9 cellular contexts compared by ENCODE assay signal in the genomic region with DNA sequence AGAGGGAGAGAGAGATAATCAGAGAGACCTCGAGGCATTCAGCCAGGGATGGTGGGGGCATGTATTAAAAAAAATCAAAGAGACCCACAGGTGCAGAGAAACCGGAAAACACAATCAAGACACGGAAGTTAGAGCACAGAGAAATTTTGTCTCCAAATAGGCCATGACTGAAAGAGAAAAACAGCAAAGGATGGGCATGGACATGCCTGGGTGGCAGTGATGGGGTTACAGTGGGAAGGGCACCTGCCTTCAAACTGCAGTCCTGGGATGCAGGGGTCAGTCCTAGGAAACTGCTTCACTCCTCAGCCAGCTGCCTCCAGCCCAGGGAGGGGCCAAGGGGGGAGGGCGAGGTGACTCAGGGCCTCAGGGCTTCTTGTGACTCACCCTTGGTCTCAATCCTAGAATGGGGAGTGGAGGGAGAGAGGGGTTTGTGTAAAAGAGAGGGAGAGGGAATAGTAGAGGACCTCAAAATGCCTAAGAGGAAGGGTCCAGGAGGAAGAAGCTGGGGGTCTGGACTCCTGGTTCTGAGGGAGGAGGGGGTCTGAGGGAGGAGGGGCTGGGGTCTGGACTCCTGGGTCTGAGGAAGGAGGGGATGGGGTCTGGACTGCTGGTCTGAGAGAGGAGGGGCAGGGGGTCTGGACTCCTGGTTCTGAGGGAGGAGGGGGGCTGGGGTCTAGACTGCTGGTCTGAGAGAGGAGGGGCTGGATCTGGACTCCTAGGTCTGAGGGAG. TPM values are rescaled to one million over a fixed set of nuclear protein-coding genes. Genes with fewer than 3 reads are reported as not detected.
A peak's percentile ranks its signal among the peaks of the same experiment; 100 is the strongest.
DNase-seq lines count a peak whose midpoint lies in the region; ATAC-seq lines count a peak whose summit lies in the region.
"Had no signal": no experiment of that assay in that cellular context is flagged by ENCODE, and none has a peak within 500 bp of the region (broad histone marks: within the 10 kb centered on the region; RNA-seq: fewer than 3 reads in every experiment).

No MANE protein-coding gene starts in this region.

- peak; percentile 50 for DNase-seq in DMS53 (lab: John Stamatoyannopoulos, UW)
- no peak for DNase-seq in DMS53 treated with DMSO at 0.1 percent for 48 hours (lab: John Stamatoyannopoulos, UW; ENCODE audit: unreplicated experiment)
- DNase-seq in T-cell: peak in 7 of 34 experiments; percentile 23 to 74 (median 42)
- peak; percentile 93 for DNase-seq in astrocyte of the hippocampus (ENCODE audit: low read depth, low spot score)
- DNase-seq in NCI-H2081 treated with DMSO at 0.1 percent for 48 hours (lab: John Stamatoyannopoulos, UW): no peak

- H3K27me3 ChIP-seq in muscle layer of duodenum (ENCODE audit: low read depth, low read length): no peaks in the 10 kb centered on the region

- H3K4me1 ChIP-seq in muscle layer of duodenum (ENCODE audit: control insufficient read depth in 1 of 2, insufficient read depth in 2 of 2, low read length in 2 of 2): peaks cover 5 to 9% of the 10 kb centered on the region in 2 donors

- no peaks in the 10 kb centered on the region for H3K9me3 ChIP-seq in muscle layer of duodenum (ENCODE audit: control insufficient read depth in 1 of 2, low read length in 2 of 2)

- CTCF ChIA-PET in T-cell (lab: Charles Lee): interaction anchor here in 1 of 2 donors (0.6 to 1.9 kb wide), 6 partner anchors 12 to 252 kb away, joined by 3 to 16 read pairs (median 4); a partner anchor contains a TSS

- H3K4me3 Mint-ChIP-seq in T-cell: peak overlapping the region; percentile 63 to 83 (median 65)

- H3K27ac ChIP-seq in muscle layer of duodenum (ENCODE audit: low read length): peak overlapping the region; percentile 16

- H3K36me3 Mint-ChIP-seq in T-cell: no peaks in the 10 kb centered on the region
- H3K36me3 Mint-ChIP-seq: brain had no signal

- H3K4me1 Mint-ChIP-seq in T-cell: peaks cover 50 to 53% (median 51%) of the 10 kb centered on the region in 3 donors

- peaks cover 0 to 1% of the 10 kb centered on the region in 2 donors for H3K27me3 Mint-ChIP-seq in T-cell

- POLR2A ChIA-PET in T-cell (lab: Charles Lee): no interaction called here

- H3K9me3 Mint-ChIP-seq in T-cell: no peaks in the 10 kb centered on the region

- no peaks in the 10 kb centered on the region for H3K36me3 ChIP-seq in muscle layer of duodenum (ENCODE audit: control insufficient read depth in 1 of 2, insufficient read depth in 2 of 2, low read length in 2 of 2)

- H3K4me3 ChIP-seq in muscle layer of duodenum (ENCODE audit: low read depth in 1 of 2, low read length in 2 of 2): no peak overlapping the region

- peak overlapping the region; percentile 97 to 98 for H3K27ac Mint-ChIP-seq in T-cell

- ATAC-seq in T-cell (replicated peaks in 1 of 4) (peak; percentile 44 to 66 (median 62)), GM21381 (IDR thresholded peaks at IDR 0.05; ENCODE audit: unreplicated experiment) (no peak), HG03097 (IDR thresholded peaks at IDR 0.05; ENCODE audit: low FRiP score, unreplicated experiment) (no peak)

RNA-seq across cellular contexts. Expression of a gene that starts 3.6 kb away (rescaled TPM):
- 10 to 100 TPM; 21.9 to 90.1 (median 37.6) TPM for total RNA-seq in T-cell

RNA-seq across cellular contexts. Expression of a gene that starts 17.8 kb away (rescaled TPM):
- under 1 TPM in 4 of 5 donors, not detected in 1; 0.20 to 0.70 (median 0.58) TPM for total RNA-seq in T-cell

RNA-seq across cellular contexts. Expression of a gene that starts 29.7 kb away (rescaled TPM):
- 10 to 100 TPM; 50.3 to 64.3 (median 56.8) TPM for total RNA-seq in T-cell

RNA-seq across cellular contexts. Expression of a gene that starts 42.7 kb away (rescaled TPM):
- total RNA-seq in T-cell: 10 to 100 TPM in 3 of 5 donors, 1 to 10 TPM in 2; 5.4 to 19.0 (median 12.7) TPM

Comparison
In these comparisons a context has a peak if more than half of its experiments do, and no peak if none do; other contexts are left out.
1. DNase-seq: peak in DMS53 (single experiment) and astrocyte of the hippocampus (single experiment); none in DMS53 treated with DMSO at 0.1 percent for 48 hours (single experiment) and NCI-H2081 treated with DMSO at 0.1 percent for 48 hours (single experiment).
2. ATAC-seq: peak in T-cell (4 of 4); none in GM21381 (single experiment) and HG03097 (single experiment).